ENCODE assay signal across 22 cellular contexts in genomic region chr2:149747456-149747855, GRCh38.
DNase-seq lines count a peak whose midpoint lies in the region; ATAC-seq, FAIRE-seq and TF ChIP-seq lines count a peak whose summit lies in the region.
"Had no signal": no experiment of that assay in that cellular context is flagged by ENCODE, and none has a peak within 500 bp of the region (broad histone marks: within the 10 kb centered on the region; RNA-seq: fewer than 3 reads in every experiment).

No MANE protein-coding gene starts in this region.

- DNase-seq in A673 (ENCODE audit: low spot score) (peak; percentile 84), NCI-H446 treated with DMSO at 0.1 percent for 48 hours (lab: John Stamatoyannopoulos, UW) (peak; percentile 44), bronchial epithelial cell (ENCODE audit: low read depth) (peak; percentile 47), mesenchymal stem cell (no peak), sciatic nerve (ENCODE audit: low spot score) (no peak), glutamatergic neuron (no peak), brain microvascular endothelial cell (no peak), NCI-H187 (lab: John Stamatoyannopoulos, UW) (no peak)
- DNase-seq: AML-193, DMS153, H9, MV-4-11, NCI-H1417, NCI-H1930, NCI-H2171 treated with DMSO at 0.1 percent for 48 hours, NCI-H510A, NCI-H82 had no signal

- H3K36me3 Mint-ChIP-seq in glutamatergic neuron (ENCODE audit: unreplicated experiment), result no peaks in the 10 kb centered on the region
- H3K36me3 Mint-ChIP-seq: CD14-positive monocyte, IgD-negative memory B cell had no signal

- no peaks in the 10 kb centered on the region for H3K79me1 ChIP-seq in mesenchymal stem cell (replicated peaks; ENCODE audit: low read length, poor library complexity, severe bottlenecking)

- peaks cover 35% of the 10 kb centered on the region for H3K4me1 ChIP-seq in A673 (ENCODE audit: insufficient read depth, low read length, poor library complexity, severe bottlenecking)
- H3K4me1 ChIP-seq in mesenchymal stem cell (ENCODE audit: control insufficient read depth, insufficient read depth, low read depth, low read length), result peaks cover 3% of the 10 kb centered on the region

- CTCF ChIA-PET in A673 (lab: Charles Lee), result no interaction called here

- intact Hi-C loops in A673 (cut with micrococcal nuclease; ENCODE audit: unreplicated experiment) (no loop called here), sciatic nerve (cut with DNase I) (no loop called here)

- no peak overlapping the region for H4K91ac ChIP-seq in mesenchymal stem cell (ENCODE audit: low read length)

- H3K27me3 Mint-ChIP-seq in glutamatergic neuron (ENCODE audit: unreplicated experiment), result no peaks in the 10 kb centered on the region
- H3K27me3 Mint-ChIP-seq: IgD-negative memory B cell had no signal

- no peak overlapping the region for H3K4me2 ChIP-seq in mesenchymal stem cell (ENCODE audit: low read length, poor library complexity, severe bottlenecking)
- H3K4me2 ChIP-seq: A549 had no signal

- no peaks in the 10 kb centered on the region for H3K36me3 ChIP-seq in A673 (ENCODE audit: insufficient read depth, low read length, poor library complexity, severe bottlenecking)
- no peaks in the 10 kb centered on the region for H3K36me3 ChIP-seq in bronchial epithelial cell (ENCODE audit: control insufficient read depth, insufficient read depth, low read length)
- H3K36me3 ChIP-seq in mesenchymal stem cell (ENCODE audit: control insufficient read depth in 1 of 2, insufficient read depth in 2 of 2, low read depth in 1 of 2, low read length in 2 of 2), result no peaks in the 10 kb centered on the region
- no peaks in the 10 kb centered on the region for H3K36me3 ChIP-seq in brain microvascular endothelial cell (replicated peaks)

- H2BK120ac ChIP-seq in mesenchymal stem cell (ENCODE audit: low read depth, low read length), result no peak overlapping the region

- in situ Hi-C loops in brain microvascular endothelial cell (cut with HindIII; ENCODE audit: low pct_ligation_motif_present, low sequenced_read_pairs), result no loop called here

- H3K27ac ChIP-seq in A673 (ENCODE audit: low read depth, low read length, poor library complexity, severe bottlenecking) (no peak overlapping the region), mesenchymal stem cell (ENCODE audit: low read length, poor library complexity, severe bottlenecking) (peak overlapping the region; percentile 23), brain microvascular endothelial cell (no peak overlapping the region)

- TF ChIP-seq CTCF in A673 (conservative IDR thresholded peaks at IDR 0.05; ENCODE audit: low read depth, low read length) (no peak), bronchial epithelial cell (IDR thresholded peaks at IDR 0.05; ENCODE audit: insufficient read depth, low read length, severe bottlenecking) (no peak), glutamatergic neuron (IDR thresholded peaks at IDR 0.05; ENCODE audit: partially characterized antibody, unreplicated experiment) (no peak), brain microvascular endothelial cell (IDR thresholded peaks at IDR 0.05; ENCODE audit: low read depth, low read length, missing control alignments) (no peak)

- no peaks in the 10 kb centered on the region for H3K9me3 Mint-ChIP-seq in glutamatergic neuron (ENCODE audit: unreplicated experiment)
- H3K9me3 Mint-ChIP-seq: H9 had no signal

- POLR2A ChIA-PET in A673 (lab: Charles Lee; ENCODE audit: low non-redundant PET), result no interaction called here

- no peak overlapping the region for H3K14ac ChIP-seq in mesenchymal stem cell (ENCODE audit: low read length in 2 of 2)

- H3K23ac ChIP-seq in mesenchymal stem cell (ENCODE audit: low read length in 2 of 2), result no peak overlapping the region

- H3K9me3 ChIP-seq in A673 (ENCODE audit: low read depth, low read length, poor library complexity, severe bottlenecking) (no peaks in the 10 kb centered on the region), mesenchymal stem cell (ENCODE audit: control insufficient read depth, low read length) (no peaks in the 10 kb centered on the region)
- H3K9me3 ChIP-seq: A549 had no signal

- H3K4me3 ChIP-seq in A673 (ENCODE audit: low read depth, low read length, poor library complexity, severe bottlenecking) (no peak overlapping the region), bronchial epithelial cell (ENCODE audit: low read depth, low read length) (no peak overlapping the region), mesenchymal stem cell (ENCODE audit: insufficient read depth in 1 of 2, low read depth in 1 of 2, low read length in 2 of 2) (no peak overlapping the region), brain microvascular endothelial cell (ENCODE audit: low read depth, low read length) (no peak overlapping the region)
- H3K4me3 ChIP-seq: A549 had no signal

- H3K27me3 ChIP-seq in A673 (replicated peaks; ENCODE audit: insufficient read depth, low read depth, low read length, poor library complexity) (no peaks in the 10 kb centered on the region), bronchial epithelial cell (ENCODE audit: control insufficient read depth, insufficient read depth, low read length) (no peaks in the 10 kb centered on the region), mesenchymal stem cell (ENCODE audit: control insufficient read depth in 1 of 2, insufficient read depth in 1 of 2, low read length in 2 of 2) (no peaks in the 10 kb centered on the region), brain microvascular endothelial cell (replicated peaks) (no peaks in the 10 kb centered on the region)

- no peak for ATAC-seq in sciatic nerve
- ATAC-seq: A549, Panc1, Right ventricle myocardium inferior had no signal

- H2BK15ac ChIP-seq in mesenchymal stem cell (ENCODE audit: low read depth, poor library complexity, severe bottlenecking), result no peak overlapping the region

- no peak overlapping the region for H3K18ac ChIP-seq in mesenchymal stem cell (ENCODE audit: low read depth in 1 of 2, low read length in 2 of 2)

- no peak overlapping the region for H3K27ac Mint-ChIP-seq in glutamatergic neuron (ENCODE audit: unreplicated experiment)
- H3K27ac Mint-ChIP-seq: CD14-positive monocyte, H9, IgD-negative memory B cell had no signal

- no peak overlapping the region for H2BK5ac ChIP-seq in mesenchymal stem cell (ENCODE audit: low read depth, low read length, poor library complexity, severe bottlenecking)

- no peak overlapping the region for H2AFZ ChIP-seq in mesenchymal stem cell (ENCODE audit: low read depth, low read length)

- no peak overlapping the region for H3K4ac ChIP-seq in mesenchymal stem cell (ENCODE audit: low read depth in 1 of 2, low read length in 2 of 2)

- 52% methylated on average over 1 of the region's 1 CpG for WGBS in mesenchymal stem cell

- H2BK12ac ChIP-seq in mesenchymal stem cell (ENCODE audit: low read length in 2 of 2), result no peak overlapping the region

- H3K4me3 Mint-ChIP-seq in glutamatergic neuron (ENCODE audit: unreplicated experiment), result no peak overlapping the region
- H3K4me3 Mint-ChIP-seq: CD14-positive monocyte, H9, IgD-negative memory B cell had no signal

- H2AK5ac ChIP-seq in mesenchymal stem cell (ENCODE audit: low read length, severe bottlenecking), result no peak overlapping the region

- no TSS peak for BruUV-seq in A673 (replicated peaks; lab: Mats Ljungman, UMichigan)

- H3K4me1 Mint-ChIP-seq in glutamatergic neuron (ENCODE audit: low read depth, unreplicated experiment), result peaks cover 8% of the 10 kb centered on the region
- H3K4me1 Mint-ChIP-seq: CD14-positive monocyte, IgD-negative memory B cell had no signal

- H3K9ac ChIP-seq in mesenchymal stem cell (ENCODE audit: low read length), result no peak overlapping the region

- no peak for FAIRE-seq in bronchial epithelial cell (lab: Jason Lieb, UNC)
- FAIRE-seq: A549 had no signal

- no peak overlapping the region for H4K8ac ChIP-seq in mesenchymal stem cell (ENCODE audit: low read length)

Comparison
In these comparisons a context has a peak if more than half of its experiments do, and no peak if none do; other contexts are left out.
1. DNase-seq: peak in A673 (single experiment), NCI-H446 treated with DMSO at 0.1 percent for 48 hours (single experiment) and bronchial epithelial cell (single experiment); none in mesenchymal stem cell (single experiment), sciatic nerve (single experiment), glutamatergic neuron (single experiment), brain microvascular endothelial cell (single experiment) and NCI-H187 (0 of 2).